In the genomic region with DNA sequence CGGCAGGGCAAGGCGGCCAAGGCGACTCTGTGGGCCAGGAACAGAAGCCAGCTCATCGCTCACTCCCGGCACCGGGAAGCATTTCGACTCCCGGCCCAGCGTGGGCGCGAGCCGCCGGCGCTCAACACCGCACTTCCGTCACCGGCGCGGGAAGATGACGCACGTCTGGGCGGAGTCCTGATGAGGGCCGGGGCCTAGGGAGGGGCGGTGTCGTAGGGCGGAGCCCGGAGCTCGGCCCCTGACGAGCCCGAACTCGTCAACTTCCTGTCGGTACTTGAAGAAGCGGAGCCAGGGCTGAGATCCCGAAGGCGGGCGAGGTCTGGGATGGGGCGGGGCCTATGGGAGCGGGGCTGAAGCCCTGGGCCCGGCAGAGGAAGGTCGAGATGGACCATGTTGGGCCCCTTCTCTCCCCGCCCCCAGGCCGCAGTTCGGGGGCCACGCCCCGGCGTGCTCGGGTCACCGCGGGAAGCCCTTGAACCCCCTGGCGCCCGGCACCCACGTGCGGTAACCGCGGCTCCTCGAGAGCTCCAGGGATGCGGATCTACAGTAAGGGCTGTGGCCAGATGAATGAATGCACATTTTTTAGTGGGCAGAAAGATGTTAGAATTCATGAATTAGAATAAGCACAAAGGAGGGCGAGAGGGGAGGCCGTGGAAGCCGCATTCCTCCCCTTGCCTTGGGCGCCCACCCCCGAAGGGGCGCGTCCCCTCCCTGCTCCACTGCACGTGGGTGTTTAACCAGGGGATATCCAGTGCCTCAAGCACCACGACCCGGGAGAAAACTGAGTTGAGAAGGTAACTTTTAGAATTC, we compare ENCODE assay signal across 1 cellular context.
A peak's percentile ranks its signal among the peaks of the same experiment; 100 is the strongest.
TF ChIP-seq lines count a peak whose summit lies in the region.

A gene with protein sequence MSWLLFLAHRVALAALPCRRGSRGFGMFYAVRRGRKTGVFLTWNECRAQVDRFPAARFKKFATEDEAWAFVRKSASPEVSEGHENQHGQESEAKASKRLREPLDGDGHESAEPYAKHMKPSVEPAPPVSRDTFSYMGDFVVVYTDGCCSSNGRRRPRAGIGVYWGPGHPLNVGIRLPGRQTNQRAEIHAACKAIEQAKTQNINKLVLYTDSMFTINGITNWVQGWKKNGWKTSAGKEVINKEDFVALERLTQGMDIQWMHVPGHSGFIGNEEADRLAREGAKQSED (minus strand): TSS at position 129 of the 810 bp plus-strand sequence. CDS start 73 bp downstream, at position 56.

TF ChIP-seq in HepG2, 621 proteins besides CTCF, POLR2A, EP300 and RAD21 (continued from another document and continues in another):
- TF ChIP-seq JARID2 (CRISPR knock-in tag; IDR thresholded peaks at IDR 0.05; ENCODE audit: insufficient replicate concordance): no peak
- TF ChIP-seq TOPORS (CRISPR knock-in tag; IDR thresholded peaks at IDR 0.05): peak; percentile 96
- no peak; the same call in 1 of the 2 replicates for TF ChIP-seq ZNF713 (CRISPR knock-in tag; IDR thresholded peaks at IDR 0.05)
- TF ChIP-seq, protein P1, sequence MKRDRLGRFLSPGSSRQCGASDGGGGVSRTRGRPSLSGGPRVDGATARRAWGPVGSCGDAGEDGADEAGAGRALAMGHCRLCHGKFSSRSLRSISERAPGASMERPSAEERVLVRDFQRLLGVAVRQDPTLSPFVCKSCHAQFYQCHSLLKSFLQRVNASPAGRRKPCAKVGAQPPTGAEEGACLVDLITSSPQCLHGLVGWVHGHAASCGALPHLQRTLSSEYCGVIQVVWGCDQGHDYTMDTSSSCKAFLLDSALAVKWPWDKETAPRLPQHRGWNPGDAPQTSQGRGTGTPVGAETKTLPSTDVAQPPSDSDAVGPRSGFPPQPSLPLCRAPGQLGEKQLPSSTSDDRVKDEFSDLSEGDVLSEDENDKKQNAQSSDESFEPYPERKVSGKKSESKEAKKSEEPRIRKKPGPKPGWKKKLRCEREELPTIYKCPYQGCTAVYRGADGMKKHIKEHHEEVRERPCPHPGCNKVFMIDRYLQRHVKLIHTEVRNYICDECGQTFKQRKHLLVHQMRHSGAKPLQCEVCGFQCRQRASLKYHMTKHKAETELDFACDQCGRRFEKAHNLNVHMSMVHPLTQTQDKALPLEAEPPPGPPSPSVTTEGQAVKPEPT (CRISPR knock-in tag; IDR thresholded peaks at IDR 0.05; ENCODE audit: low read depth): peak; percentile 98
- TF ChIP-seq, protein P2, sequence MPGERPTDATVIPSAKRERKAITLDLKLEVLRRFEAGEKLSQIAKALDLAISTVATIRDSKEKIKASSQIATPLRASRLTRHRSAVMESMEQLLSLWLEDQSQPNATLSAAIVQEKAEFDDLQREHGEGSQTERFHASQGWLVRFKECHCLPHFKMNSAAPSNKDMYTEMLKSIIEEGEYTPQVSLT (CRISPR knock-in tag; IDR thresholded peaks at IDR 0.05; ENCODE audit: borderline replicate concordance, low read depth): peak; percentile 5; the same call in 1 of the 2 replicates
- peak; percentile 96 for TF ChIP-seq ELF3 (CRISPR knock-in tag; IDR thresholded peaks at IDR 0.05)
- TF ChIP-seq, protein P3, sequence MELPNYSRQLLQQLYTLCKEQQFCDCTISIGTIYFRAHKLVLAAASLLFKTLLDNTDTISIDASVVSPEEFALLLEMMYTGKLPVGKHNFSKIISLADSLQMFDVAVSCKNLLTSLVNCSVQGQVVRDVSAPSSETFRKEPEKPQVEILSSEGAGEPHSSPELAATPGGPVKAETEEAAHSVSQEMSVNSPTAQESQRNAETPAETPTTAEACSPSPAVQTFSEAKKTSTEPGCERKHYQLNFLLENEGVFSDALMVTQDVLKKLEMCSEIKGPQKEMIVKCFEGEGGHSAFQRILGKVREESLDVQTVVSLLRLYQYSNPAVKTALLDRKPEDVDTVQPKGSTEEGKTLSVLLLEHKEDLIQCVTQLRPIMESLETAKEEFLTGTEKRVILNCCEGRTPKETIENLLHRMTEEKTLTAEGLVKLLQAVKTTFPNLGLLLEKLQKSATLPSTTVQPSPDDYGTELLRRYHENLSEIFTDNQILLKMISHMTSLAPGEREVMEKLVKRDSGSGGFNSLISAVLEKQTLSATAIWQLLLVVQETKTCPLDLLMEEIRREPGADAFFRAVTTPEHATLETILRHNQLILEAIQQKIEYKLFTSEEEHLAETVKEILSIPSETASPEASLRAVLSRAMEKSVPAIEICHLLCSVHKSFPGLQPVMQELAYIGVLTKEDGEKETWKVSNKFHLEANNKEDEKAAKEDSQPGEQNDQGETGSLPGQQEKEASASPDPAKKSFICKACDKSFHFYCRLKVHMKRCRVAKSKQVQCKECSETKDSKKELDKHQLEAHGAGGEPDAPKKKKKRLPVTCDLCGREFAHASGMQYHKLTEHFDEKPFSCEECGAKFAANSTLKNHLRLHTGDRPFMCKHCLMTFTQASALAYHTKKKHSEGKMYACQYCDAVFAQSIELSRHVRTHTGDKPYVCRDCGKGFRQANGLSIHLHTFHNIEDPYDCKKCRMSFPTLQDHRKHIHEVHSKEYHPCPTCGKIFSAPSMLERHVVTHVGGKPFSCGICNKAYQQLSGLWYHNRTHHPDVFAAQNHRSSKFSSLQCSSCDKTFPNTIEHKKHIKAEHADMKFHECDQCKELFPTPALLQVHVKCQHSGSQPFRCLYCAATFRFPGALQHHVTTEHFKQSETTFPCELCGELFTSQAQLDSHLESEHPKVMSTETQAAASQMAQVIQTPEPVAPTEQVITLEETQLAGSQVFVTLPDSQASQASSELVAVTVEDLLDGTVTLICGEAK (IDR thresholded peaks at IDR 0.05): no peak
- TF ChIP-seq, protein P3 (CRISPR knock-in tag; IDR thresholded peaks at IDR 0.05): peak; percentile 94
- no peak for TF ChIP-seq HNRNPL (IDR thresholded peaks at IDR 0.05; ENCODE audit: low read depth, low read length)
- peak; percentile 81 for TF ChIP-seq ZNF253 (CRISPR knock-in tag; IDR thresholded peaks at IDR 0.05; ENCODE audit: borderline replicate concordance)
- no peak for TF ChIP-seq HNRNPH1 (optimal IDR thresholded peaks at IDR 0.05; ENCODE audit: low read depth, low read length)
- peak; percentile 99 for TF ChIP-seq ARID2 (CRISPR knock-in tag; IDR thresholded peaks at IDR 0.05; ENCODE audit: borderline replicate concordance)
- TF ChIP-seq PAF1 (CRISPR knock-in tag; IDR thresholded peaks at IDR 0.05): no peak
- peak; percentile 93; the same call in 1 of the 2 replicates for TF ChIP-seq ZNF747 (CRISPR knock-in tag; IDR thresholded peaks at IDR 0.05; ENCODE audit: borderline replicate concordance)
- TF ChIP-seq REPIN1 (CRISPR knock-in tag; IDR thresholded peaks at IDR 0.05; ENCODE audit: borderline replicate concordance, low read depth): peak; percentile 99
- TF ChIP-seq, protein P4, sequence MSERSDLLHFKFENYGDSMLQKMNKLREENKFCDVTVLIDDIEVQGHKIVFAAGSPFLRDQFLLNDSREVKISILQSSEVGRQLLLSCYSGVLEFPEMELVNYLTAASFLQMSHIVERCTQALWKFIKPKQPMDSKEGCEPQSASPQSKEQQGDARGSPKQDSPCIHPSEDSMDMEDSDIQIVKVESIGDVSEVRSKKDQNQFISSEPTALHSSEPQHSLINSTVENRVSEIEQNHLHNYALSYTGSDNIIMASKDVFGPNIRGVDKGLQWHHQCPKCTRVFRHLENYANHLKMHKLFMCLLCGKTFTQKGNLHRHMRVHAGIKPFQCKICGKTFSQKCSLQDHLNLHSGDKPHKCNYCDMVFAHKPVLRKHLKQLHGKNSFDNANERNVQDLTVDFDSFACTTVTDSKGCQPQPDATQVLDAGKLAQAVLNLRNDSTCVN (CRISPR knock-in tag; IDR thresholded peaks at IDR 0.05; ENCODE audit: borderline replicate concordance): peak; percentile 24; the same call in 1 of the 2 replicates
- TF ChIP-seq ARHGAP35 (CRISPR knock-in tag; IDR thresholded peaks at IDR 0.05; ENCODE audit: borderline replicate concordance): peak; percentile 96
- 0 out of 2 replicates have a peak, but pooled peaks have one; percentile 27 for TF ChIP-seq ZNF383 (CRISPR knock-in tag; IDR thresholded peaks at IDR 0.05; ENCODE audit: borderline replicate concordance)
- peak; percentile 82 for TF ChIP-seq CCDC6 (CRISPR knock-in tag; IDR thresholded peaks at IDR 0.05)
- TF ChIP-seq ZNF672 (CRISPR knock-in tag; IDR thresholded peaks at IDR 0.05): no peak
- peak; percentile 94 for TF ChIP-seq ZFP90 (CRISPR knock-in tag; IDR thresholded peaks at IDR 0.05; ENCODE audit: borderline replicate concordance)
- TF ChIP-seq ZNF30 (CRISPR knock-in tag; IDR thresholded peaks at IDR 0.05): peak; percentile 94
- TF ChIP-seq HNRNPK (IDR thresholded peaks at IDR 0.05; ENCODE audit: low read depth, low read length, poor library complexity, severe bottlenecking): no peak
- TF ChIP-seq, protein P5, sequence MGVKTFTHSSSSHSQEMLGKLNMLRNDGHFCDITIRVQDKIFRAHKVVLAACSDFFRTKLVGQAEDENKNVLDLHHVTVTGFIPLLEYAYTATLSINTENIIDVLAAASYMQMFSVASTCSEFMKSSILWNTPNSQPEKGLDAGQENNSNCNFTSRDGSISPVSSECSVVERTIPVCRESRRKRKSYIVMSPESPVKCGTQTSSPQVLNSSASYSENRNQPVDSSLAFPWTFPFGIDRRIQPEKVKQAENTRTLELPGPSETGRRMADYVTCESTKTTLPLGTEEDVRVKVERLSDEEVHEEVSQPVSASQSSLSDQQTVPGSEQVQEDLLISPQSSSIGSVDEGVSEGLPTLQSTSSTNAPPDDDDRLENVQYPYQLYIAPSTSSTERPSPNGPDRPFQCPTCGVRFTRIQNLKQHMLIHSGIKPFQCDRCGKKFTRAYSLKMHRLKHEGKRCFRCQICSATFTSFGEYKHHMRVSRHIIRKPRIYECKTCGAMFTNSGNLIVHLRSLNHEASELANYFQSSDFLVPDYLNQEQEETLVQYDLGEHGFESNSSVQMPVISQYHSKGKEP (CRISPR knock-in tag; IDR thresholded peaks at IDR 0.05): 0 out of 2 replicates have a peak, but pooled peaks have one; percentile 39
- TF ChIP-seq ZFY (CRISPR knock-in tag; IDR thresholded peaks at IDR 0.05): peak; percentile 99
- TF ChIP-seq, protein P6, sequence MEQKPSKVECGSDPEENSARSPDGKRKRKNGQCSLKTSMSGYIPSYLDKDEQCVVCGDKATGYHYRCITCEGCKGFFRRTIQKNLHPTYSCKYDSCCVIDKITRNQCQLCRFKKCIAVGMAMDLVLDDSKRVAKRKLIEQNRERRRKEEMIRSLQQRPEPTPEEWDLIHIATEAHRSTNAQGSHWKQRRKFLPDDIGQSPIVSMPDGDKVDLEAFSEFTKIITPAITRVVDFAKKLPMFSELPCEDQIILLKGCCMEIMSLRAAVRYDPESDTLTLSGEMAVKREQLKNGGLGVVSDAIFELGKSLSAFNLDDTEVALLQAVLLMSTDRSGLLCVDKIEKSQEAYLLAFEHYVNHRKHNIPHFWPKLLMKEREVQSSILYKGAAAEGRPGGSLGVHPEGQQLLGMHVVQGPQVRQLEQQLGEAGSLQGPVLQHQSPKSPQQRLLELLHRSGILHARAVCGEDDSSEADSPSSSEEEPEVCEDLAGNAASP (CRISPR knock-in tag; IDR thresholded peaks at IDR 0.05; ENCODE audit: borderline replicate concordance): peak; percentile 87
- TF ChIP-seq ZNF550 (CRISPR knock-in tag; IDR thresholded peaks at IDR 0.05; ENCODE audit: borderline replicate concordance): no peak
- TF ChIP-seq, protein P7, sequence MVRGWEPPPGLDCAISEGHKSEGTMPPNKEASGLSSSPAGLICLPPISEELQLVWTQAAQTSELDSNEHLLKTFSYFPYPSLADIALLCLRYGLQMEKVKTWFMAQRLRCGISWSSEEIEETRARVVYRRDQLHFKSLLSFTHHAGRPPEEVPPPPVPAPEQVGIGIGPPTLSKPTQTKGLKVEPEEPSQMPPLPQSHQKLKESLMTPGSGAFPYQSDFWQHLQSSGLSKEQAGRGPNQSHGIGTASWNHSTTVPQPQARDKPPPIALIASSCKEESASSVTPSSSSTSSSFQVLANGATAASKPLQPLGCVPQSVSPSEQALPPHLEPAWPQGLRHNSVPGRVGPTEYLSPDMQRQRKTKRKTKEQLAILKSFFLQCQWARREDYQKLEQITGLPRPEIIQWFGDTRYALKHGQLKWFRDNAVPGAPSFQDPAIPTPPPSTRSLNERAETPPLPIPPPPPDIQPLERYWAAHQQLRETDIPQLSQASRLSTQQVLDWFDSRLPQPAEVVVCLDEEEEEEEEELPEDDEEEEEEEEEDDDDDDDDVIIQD (CRISPR knock-in tag; IDR thresholded peaks at IDR 0.05; ENCODE audit: low read depth): peak; percentile 84
- TF ChIP-seq, protein P8, sequence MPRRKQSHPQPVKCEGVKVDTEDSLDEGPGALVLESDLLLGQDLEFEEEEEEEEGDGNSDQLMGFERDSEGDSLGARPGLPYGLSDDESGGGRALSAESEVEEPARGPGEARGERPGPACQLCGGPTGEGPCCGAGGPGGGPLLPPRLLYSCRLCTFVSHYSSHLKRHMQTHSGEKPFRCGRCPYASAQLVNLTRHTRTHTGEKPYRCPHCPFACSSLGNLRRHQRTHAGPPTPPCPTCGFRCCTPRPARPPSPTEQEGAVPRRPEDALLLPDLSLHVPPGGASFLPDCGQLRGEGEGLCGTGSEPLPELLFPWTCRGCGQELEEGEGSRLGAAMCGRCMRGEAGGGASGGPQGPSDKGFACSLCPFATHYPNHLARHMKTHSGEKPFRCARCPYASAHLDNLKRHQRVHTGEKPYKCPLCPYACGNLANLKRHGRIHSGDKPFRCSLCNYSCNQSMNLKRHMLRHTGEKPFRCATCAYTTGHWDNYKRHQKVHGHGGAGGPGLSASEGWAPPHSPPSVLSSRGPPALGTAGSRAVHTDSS (CRISPR knock-in tag; conservative IDR thresholded peaks at IDR 0.05): peak; percentile 75; the same call in 1 of the 2 replicates
- no peak for TF ChIP-seq SOX13 (IDR thresholded peaks at IDR 0.05)
- peak in 1 of 2 experiments; percentile 72; a peak in 2 of 4 replicates for TF ChIP-seq SOX13 (CRISPR knock-in tag; conservative IDR thresholded peaks at IDR 0.05 in 1 of 2, IDR thresholded peaks at IDR 0.05 in 1 of 2)
- TF ChIP-seq GTF3A (CRISPR knock-in tag; conservative IDR thresholded peaks at IDR 0.05): peak; percentile 82; the same call in 1 of the 2 replicates
